Comparison of ENCODE assay signal across 14 cellular contexts in genomic region chr12:124688356-124688992, GRCh38.
DNase-seq lines count a peak whose midpoint lies in the region; ATAC-seq, FAIRE-seq and TF ChIP-seq lines count a peak whose summit lies in the region.
"Had no signal": no experiment of that assay in that cellular context is flagged by ENCODE, and none has a peak within 500 bp of the region (broad histone marks: within the 10 kb centered on the region; RNA-seq: fewer than 3 reads in every experiment).

No MANE protein-coding gene starts in this region.

- no peak for TF ChIP-seq CTCF in activated CD8-positive, alpha-beta T cell treated with anti-CD3 and anti-CD28 coated beads for 36 hours (IDR thresholded peaks at IDR 0.05)
- no peak for TF ChIP-seq CTCF in ascending aorta (IDR thresholded peaks at IDR 0.05)
- no peak for TF ChIP-seq CTCF in lung (IDR thresholded peaks at IDR 0.05; ENCODE audit: control extremely low read depth, extremely low read depth)

- H3K27ac ChIP-seq in ascending aorta (peak overlapping the region; percentile 65 to 80), lung (ENCODE audit: low read depth in 1 of 2, low read length in 1 of 2) (peak overlapping the region; percentile 12 to 57)
- H3K27ac ChIP-seq: PC-9 had no signal

- CTCF ChIA-PET in activated CD8-positive, alpha-beta T cell treated with anti-CD3 and anti-CD28 coated beads, Interleukin-2, amount 10 ng/mL, durations not matched to agents 7 days and 5 days (lab: Charles Lee) = no interaction called here
- CTCF ChIA-PET in activated CD8-positive, alpha-beta T cell treated with anti-CD3 and anti-CD28 coated beads for 36 hours (lab: Charles Lee) = interaction anchor here (1.3 kb wide), 2 partner anchors 37 to 78 kb away, joined by 3 to 4 read pairs; no protein-coding TSS in a partner anchor

- WGBS in lung, 2 donors = 19 to 37% methylated on average over 6 of the region's 6 CpGs

- H3K4me1 ChIP-seq in ascending aorta (peaks cover 9 to 30% of the 10 kb centered on the region in 2 donors), lung (ENCODE audit: control insufficient read depth in 2 of 2, insufficient read depth in 2 of 2, low read length in 2 of 2) (peaks cover 0 to 14% of the 10 kb centered on the region in 2 donors)

- DNase-seq in activated CD8-positive, alpha-beta T cell treated with anti-CD3 and anti-CD28 coated beads, Interleukin-2, amount 10 ng/mL, durations not matched to agents 7 days and 5 days = no peak
- no peak for DNase-seq in activated CD8-positive, alpha-beta T cell treated with anti-CD3 and anti-CD28 coated beads for 36 hours
- DNase-seq in ascending aorta (ENCODE audit: low spot score in 2 of 2) (no peak), lung (ENCODE audit: low spot score) (no peak), GM19239 (ENCODE audit: insufficient read length, low spot score) (no peak), NCI-H345 (lab: John Stamatoyannopoulos, UW) (no peak)
- no peak for DNase-seq in stimulated activated naive B cell treated with anti-CD40 and anti-IgM and Interleukin-4, amounts not matched to agents 10 μg/mL and 1 μg/mL and 100 μg/mL, for 72 hours
- DNase-seq in stimulated activated CD4-positive, alpha-beta T cell treated with anti-CD3 and anti-CD28 coated beads, Interleukin-2, amount 100 ng/mL, for 48 hours = no peak
- DNase-seq: activated CD4-positive, alpha-beta T cell treated with anti-CD3 and anti-CD28 coated beads for 4 hours; NCI-H1105; NCI-H226; PC-9 had no signal

- H3K9me3 ChIP-seq in ascending aorta (peaks cover 0 to 3% of the 10 kb centered on the region in 2 donors), lung (ENCODE audit: control insufficient read depth in 2 of 2, insufficient read depth in 1 of 2, low read length in 1 of 2) (peaks cover 0 to 2% of the 10 kb centered on the region in 2 donors)

- intact Hi-C loops in activated CD8-positive, alpha-beta T cell treated with anti-CD3 and anti-CD28 coated beads for 36 hours (cut with micrococcal nuclease) = no loop called here
- intact Hi-C loops in ascending aorta (cut with DNase I) = loop anchor here (5.0 kb wide), 1 partner anchor 121 kb away; the partner anchor contains the start of gene NCOR2

- peaks cover 54% of the 10 kb centered on the region for H3K4me1 Mint-ChIP-seq in activated CD8-positive, alpha-beta T cell treated with anti-CD3 and anti-CD28 coated beads, Interleukin-2, amount 10 ng/mL, durations not matched to agents 7 days and 5 days (ENCODE audit: low read depth)
- H3K4me1 Mint-ChIP-seq in activated CD8-positive, alpha-beta T cell treated with anti-CD3 and anti-CD28 coated beads for 36 hours (ENCODE audit: low read depth) = peaks cover 35% of the 10 kb centered on the region
- peaks cover 34 to 35% of the 10 kb centered on the region in 2 donors for H3K4me1 Mint-ChIP-seq in stimulated activated naive B cell treated with anti-CD40 and anti-IgM and Interleukin-4, amounts not matched to agents 10 μg/mL and 1 μg/mL and 100 μg/mL, for 72 hours

- peaks cover 18% of the 10 kb centered on the region for H3K9me3 Mint-ChIP-seq in activated CD8-positive, alpha-beta T cell treated with anti-CD3 and anti-CD28 coated beads, Interleukin-2, amount 10 ng/mL, durations not matched to agents 7 days and 5 days (ENCODE audit: insufficient read depth)
- H3K9me3 Mint-ChIP-seq in activated CD8-positive, alpha-beta T cell treated with anti-CD3 and anti-CD28 coated beads for 36 hours = peaks cover 13% of the 10 kb centered on the region
- H3K9me3 Mint-ChIP-seq in stimulated activated naive B cell treated with anti-CD40 and anti-IgM and Interleukin-4, amounts not matched to agents 10 μg/mL and 1 μg/mL and 100 μg/mL, for 72 hours = peaks cover 0 to 8% of the 10 kb centered on the region in 2 donors

- no peaks in the 10 kb centered on the region for H3K27me3 Mint-ChIP-seq in activated CD8-positive, alpha-beta T cell treated with anti-CD3 and anti-CD28 coated beads, Interleukin-2, amount 10 ng/mL, durations not matched to agents 7 days and 5 days (ENCODE audit: low read depth)
- no peaks in the 10 kb centered on the region for H3K27me3 Mint-ChIP-seq in activated CD8-positive, alpha-beta T cell treated with anti-CD3 and anti-CD28 coated beads for 36 hours
- H3K27me3 Mint-ChIP-seq in stimulated activated naive B cell treated with anti-CD40 and anti-IgM and Interleukin-4, amounts not matched to agents 10 μg/mL and 1 μg/mL and 100 μg/mL, for 72 hours = peaks cover 9 to 13% of the 10 kb centered on the region in 2 donors

- H3K27me3 ChIP-seq in ascending aorta = no peaks in the 10 kb centered on the region
- no peaks in the 10 kb centered on the region for H3K27me3 ChIP-seq in lung (ENCODE audit: control insufficient read depth, insufficient read depth)

- no peak for ATAC-seq in activated CD8-positive, alpha-beta T cell treated with anti-CD3 and anti-CD28 coated beads, Interleukin-2, amount 10 ng/mL, durations not matched to agents 7 days and 5 days
- no peak for ATAC-seq in activated CD8-positive, alpha-beta T cell treated with anti-CD3 and anti-CD28 coated beads for 36 hours
- no peak for ATAC-seq in lung (ENCODE audit: insufficient read depth, low FRiP score)
- ATAC-seq in stimulated activated naive B cell treated with anti-CD40 and anti-IgM and Interleukin-4, amounts not matched to agents 10 μg/mL and 1 μg/mL and 100 μg/mL, for 72 hours (replicated peaks) = no peak

- no peaks in the 10 kb centered on the region for H3K36me3 ChIP-seq in ascending aorta
- H3K36me3 ChIP-seq in lung (ENCODE audit: control insufficient read depth in 2 of 2, insufficient read depth in 2 of 2, low read length in 2 of 2) = no peaks in the 10 kb centered on the region

- POLR2A ChIA-PET in activated CD8-positive, alpha-beta T cell treated with anti-CD3 and anti-CD28 coated beads, Interleukin-2, amount 10 ng/mL, durations not matched to agents 7 days and 5 days (lab: Charles Lee) = no interaction called here
- POLR2A ChIA-PET in activated CD8-positive, alpha-beta T cell treated with anti-CD3 and anti-CD28 coated beads for 36 hours (lab: Charles Lee) = no interaction called here

- peak overlapping the region; percentile 79 for H3K27ac Mint-ChIP-seq in activated CD8-positive, alpha-beta T cell treated with anti-CD3 and anti-CD28 coated beads, Interleukin-2, amount 10 ng/mL, durations not matched to agents 7 days and 5 days
- H3K27ac Mint-ChIP-seq in activated CD8-positive, alpha-beta T cell treated with anti-CD3 and anti-CD28 coated beads for 36 hours = no peak overlapping the region
- H3K27ac Mint-ChIP-seq in stimulated activated naive B cell treated with anti-CD40 and anti-IgM and Interleukin-4, amounts not matched to agents 10 μg/mL and 1 μg/mL and 100 μg/mL, for 72 hours = peak overlapping the region; percentile 39
- H3K27ac Mint-ChIP-seq: activated T-helper 2 cell treated with anti-CD3 and anti-CD28 coated beads, Interferon-gamma antibody, Interleukin-2, Interleukin-4, amounts not matched to agents 10 μg/mL and 5 μg/mL and 100 μg/mL, durations not matched to agents 14 hours and 24 hours and 36 hours had no signal

- peaks cover 16% of the 10 kb centered on the region for H3K36me3 Mint-ChIP-seq in activated CD8-positive, alpha-beta T cell treated with anti-CD3 and anti-CD28 coated beads, Interleukin-2, amount 10 ng/mL, durations not matched to agents 7 days and 5 days (ENCODE audit: low read depth)
- H3K36me3 Mint-ChIP-seq in activated CD8-positive, alpha-beta T cell treated with anti-CD3 and anti-CD28 coated beads for 36 hours (ENCODE audit: low read depth) = peaks cover 5% of the 10 kb centered on the region
- peaks cover 8% of the 10 kb centered on the region in 2 donors for H3K36me3 Mint-ChIP-seq in stimulated activated naive B cell treated with anti-CD40 and anti-IgM and Interleukin-4, amounts not matched to agents 10 μg/mL and 1 μg/mL and 100 μg/mL, for 72 hours

- FAIRE-seq in GM19239 (lab: Jason Lieb, UNC) = no peak
- FAIRE-seq: A204.1 had no signal

- no peak overlapping the region for H3K4me3 ChIP-seq in ascending aorta
- no peak overlapping the region for H3K4me3 ChIP-seq in lung
- H3K4me3 ChIP-seq: PC-9 had no signal

- no peak overlapping the region for H3K4me3 Mint-ChIP-seq in activated CD8-positive, alpha-beta T cell treated with anti-CD3 and anti-CD28 coated beads, Interleukin-2, amount 10 ng/mL, durations not matched to agents 7 days and 5 days
- no peak overlapping the region for H3K4me3 Mint-ChIP-seq in activated CD8-positive, alpha-beta T cell treated with anti-CD3 and anti-CD28 coated beads for 36 hours
- no peak overlapping the region for H3K4me3 Mint-ChIP-seq in stimulated activated naive B cell treated with anti-CD40 and anti-IgM and Interleukin-4, amounts not matched to agents 10 μg/mL and 1 μg/mL and 100 μg/mL, for 72 hours
